In the genomic region with DNA sequence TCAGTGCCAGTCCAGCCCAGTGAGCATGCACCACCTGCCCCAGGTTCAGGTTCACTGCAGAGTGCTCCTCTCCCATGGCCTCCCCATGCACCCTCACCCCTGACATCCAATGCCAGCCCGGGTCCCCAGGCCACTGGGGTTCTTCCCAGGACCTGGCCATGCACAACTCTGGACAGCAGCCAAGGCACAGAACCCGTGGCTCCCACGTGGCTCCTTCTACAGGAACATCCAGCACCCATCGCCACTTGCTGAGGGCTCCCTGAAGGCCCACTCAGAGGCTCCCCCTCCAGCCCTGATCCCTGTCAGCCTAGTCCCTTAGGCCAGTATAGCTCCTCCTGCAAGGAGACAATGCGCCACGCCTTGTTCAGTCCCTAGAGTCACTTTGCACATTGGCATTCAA, we compare ENCODE assay signal across 33 cellular contexts.
A peak's percentile ranks its signal among the peaks of the same experiment; 100 is the strongest.
DNase-seq lines count a peak whose midpoint lies in the region; ATAC-seq and TF ChIP-seq lines count a peak whose summit lies in the region.
"Had no signal": no experiment of that assay in that cellular context is flagged by ENCODE, and none has a peak within 500 bp of the region (broad histone marks: within the 10 kb centered on the region; RNA-seq: fewer than 3 reads in every experiment).

No MANE protein-coding gene starts in this region.

- no peak overlapping the region for H2BK12ac ChIP-seq in neuronal stem cell (ENCODE audit: low read length)

- no TSS peak for BruUV-seq in A673 (replicated peaks; lab: Mats Ljungman, UMichigan)

- H3K36me3 ChIP-seq in endodermal cell (ENCODE audit: control insufficient read depth, insufficient read depth, low read length) (no peaks in the 10 kb centered on the region), neuronal stem cell (replicated peaks in 1 of 2; ENCODE audit: control insufficient read depth in 2 of 2, insufficient read depth in 2 of 2, low read length in 2 of 2) (no peaks in the 10 kb centered on the region), vagina (no peaks in the 10 kb centered on the region), A673 (ENCODE audit: insufficient read depth, low read length, poor library complexity, severe bottlenecking) (no peaks in the 10 kb centered on the region)
- H3K36me3 ChIP-seq: BE2C; BLaER1; BLaER1 treated with 17β-estradiol and CSF1 and Interleukin-3, amounts not matched to agents 10 nM and 100 nM had no signal

- H3K79me1 ChIP-seq in neuronal stem cell (ENCODE audit: low read depth, low read length): no peaks in the 10 kb centered on the region

- H3K23ac ChIP-seq in neuronal stem cell (ENCODE audit: low read depth, low read length, poor library complexity): no peak overlapping the region

- DNase-seq in coronary artery (ENCODE audit: low spot score) (peak; percentile 68), endodermal cell (peak; percentile 17), neuronal stem cell (ENCODE audit: low spot score) (no peak), sciatic nerve (ENCODE audit: low spot score) (no peak), vagina (ENCODE audit: extremely low spot score in 2 of 2) (no peak), A673 (ENCODE audit: low spot score) (no peak)
- DNase-seq: 8988T; ACHN; AML-193; BE2C; C1 segment of cervical spinal cord; Caco-2; Calu3; CD4-positive, alpha-beta memory T cell; CD4-positive, alpha-beta T cell; CD4-positive, CD25-positive, alpha-beta regulatory T cell; CD8-positive, alpha-beta memory T cell; CD8-positive, alpha-beta T cell; COR-L47; DMS 273 treated with DMSO at 0.1 percent for 48 hours; DMS153; DMS53; DMS79; DMS79 treated with DMSO at 0.1 percent for 48 hours; DND-41; EL had no signal

- H3K27me3 Mint-ChIP-seq in endodermal cell (ENCODE audit: insufficient read depth): peaks cover 6% of the 10 kb centered on the region
- H3K27me3 Mint-ChIP-seq: B cell; CD4-positive, alpha-beta memory T cell; CD4-positive, alpha-beta T cell; CD4-positive, CD25-positive, alpha-beta regulatory T cell; CD8-positive, alpha-beta memory T cell had no signal

- H4K8ac ChIP-seq in neuronal stem cell (ENCODE audit: low read depth, low read length): no peak overlapping the region

- H3K4ac ChIP-seq in neuronal stem cell (ENCODE audit: low read length): no peak overlapping the region

- TF ChIP-seq CTCF in coronary artery (IDR thresholded peaks at IDR 0.05): no peak
- TF ChIP-seq CTCF in endodermal cell (conservative IDR thresholded peaks at IDR 0.05): no peak
- no peak for TF ChIP-seq CTCF in vagina (IDR thresholded peaks at IDR 0.05)
- no peak for TF ChIP-seq CTCF in A673 (conservative IDR thresholded peaks at IDR 0.05; ENCODE audit: low read depth, low read length)

- H3K27me3 ChIP-seq in endodermal cell (ENCODE audit: control insufficient read depth, insufficient read depth, low read length, poor library complexity, severe bottlenecking) (no peaks in the 10 kb centered on the region), neuronal stem cell (ENCODE audit: control insufficient read depth in 3 of 3, insufficient read depth in 3 of 3, low read depth in 1 of 3, low read length in 3 of 3) (no peaks in the 10 kb centered on the region), vagina (no peaks in the 10 kb centered on the region), A673 (replicated peaks; ENCODE audit: insufficient read depth, low read depth, low read length, poor library complexity) (no peaks in the 10 kb centered on the region)
- H3K27me3 ChIP-seq: BE2C, BLaER1 had no signal

- H2BK15ac ChIP-seq in neuronal stem cell (ENCODE audit: low read length): peak overlapping the region; percentile 35

- H2AK5ac ChIP-seq in neuronal stem cell (ENCODE audit: low read depth, low read length): peak overlapping the region; percentile 35

- H3K4me1 Mint-ChIP-seq in endodermal cell: no peaks in the 10 kb centered on the region
- H3K4me1 Mint-ChIP-seq: B cell; CD14-positive monocyte; CD4-positive, alpha-beta memory T cell; CD4-positive, CD25-positive, alpha-beta regulatory T cell; CD8-positive, alpha-beta memory T cell had no signal

- H2BK120ac ChIP-seq in neuronal stem cell (ENCODE audit: low read depth, low read length): peak overlapping the region; percentile 52

- 92 to 100% methylated on average over 2 to 6 of the region's 6 CpGs for WGBS in endodermal cell (ENCODE audit: insufficient coverage in 1 of 2, insufficient read length in 1 of 2), 2 experiments
- WGBS in neuronal stem cell (ENCODE audit: extremely low coverage in 2 of 2, insufficient read length in 2 of 2, insufficient replicate concordance in 1 of 2), 2 donors: no CpG with 5 or more reads among the region's 6 CpGs

- intact Hi-C loops in sciatic nerve (cut with DNase I): no loop called here
- intact Hi-C loops in vagina (cut with DNase I): no loop called here
- intact Hi-C loops in A673 (cut with micrococcal nuclease; ENCODE audit: unreplicated experiment): no loop called here

- no peaks in the 10 kb centered on the region for H3K36me3 Mint-ChIP-seq in endodermal cell (ENCODE audit: low read depth)
- H3K36me3 Mint-ChIP-seq: CD14-positive monocyte; CD4-positive, alpha-beta memory T cell; CD4-positive, CD25-positive, alpha-beta regulatory T cell; CD8-positive, alpha-beta memory T cell; CD8-positive, alpha-beta T cell had no signal

- POLR2A ChIA-PET in A673 (lab: Charles Lee; ENCODE audit: low non-redundant PET): no interaction called here

- no peak overlapping the region for H3K27ac Mint-ChIP-seq in endodermal cell
- H3K27ac Mint-ChIP-seq: B cell; CD4-positive, alpha-beta memory T cell; CD4-positive, alpha-beta T cell; CD4-positive, CD25-positive, alpha-beta regulatory T cell; CD8-positive, alpha-beta memory T cell; CD8-positive, alpha-beta T cell had no signal

- no peak overlapping the region for H2BK5ac ChIP-seq in neuronal stem cell (ENCODE audit: low read length)

- no peaks in the 10 kb centered on the region for H3K9me3 ChIP-seq in endodermal cell (ENCODE audit: control insufficient read depth, low read length)
- H3K9me3 ChIP-seq in neuronal stem cell (replicated peaks in 1 of 2; ENCODE audit: control insufficient read depth in 2 of 2, insufficient read depth in 1 of 2, low read depth in 1 of 2, low read length in 2 of 2): peaks cover 0 to 3% of the 10 kb centered on the region in 2 donors
- H3K9me3 ChIP-seq in vagina: no peaks in the 10 kb centered on the region
- H3K9me3 ChIP-seq in A673 (ENCODE audit: low read depth, low read length, poor library complexity, severe bottlenecking): peaks cover 28% of the 10 kb centered on the region
- H3K9me3 ChIP-seq: A549, BE2C, Caco-2 had no signal

- H3K14ac ChIP-seq in neuronal stem cell (ENCODE audit: low read length): no peak overlapping the region

- H3K9ac ChIP-seq in endodermal cell (ENCODE audit: extremely low read depth, low read length, poor library complexity, severe bottlenecking): no peak overlapping the region
- no peak overlapping the region for H3K9ac ChIP-seq in neuronal stem cell (ENCODE audit: low read depth, low read length, poor library complexity)
- H3K9ac ChIP-seq: BLaER1; BLaER1 treated with 17β-estradiol and CSF1 and Interleukin-3, amounts not matched to agents 10 nM and 100 nM had no signal

- no peak for TF ChIP-seq POLR2A in vagina (IDR thresholded peaks at IDR 0.05)

- no peaks in the 10 kb centered on the region for H3K4me1 ChIP-seq in endodermal cell (ENCODE audit: control insufficient read depth, insufficient read depth, low read length)
- peaks cover 3 to 4% of the 10 kb centered on the region in 2 donors for H3K4me1 ChIP-seq in neuronal stem cell (ENCODE audit: control insufficient read depth in 2 of 2, insufficient read depth in 1 of 2, low read depth in 1 of 2, low read length in 2 of 2)
- H3K4me1 ChIP-seq in vagina: no peaks in the 10 kb centered on the region
- no peaks in the 10 kb centered on the region for H3K4me1 ChIP-seq in A673 (ENCODE audit: insufficient read depth, low read length, poor library complexity, severe bottlenecking)
- H3K4me1 ChIP-seq: A549, BE2C, Caco-2 had no signal

- peak overlapping the region; percentile 52 for H3K18ac ChIP-seq in neuronal stem cell (ENCODE audit: low read length)

- H3K27ac ChIP-seq in coronary artery (no peak overlapping the region), endodermal cell (ENCODE audit: low read depth, low read length) (no peak overlapping the region), neuronal stem cell (replicated peaks; ENCODE audit: low read length) (no peak overlapping the region), vagina (no peak overlapping the region), A673 (ENCODE audit: low read depth, low read length, poor library complexity, severe bottlenecking) (no peak overlapping the region)
- H3K27ac ChIP-seq: 22Rv1; A549; BLaER1; BLaER1 treated with 17β-estradiol and CSF1 and Interleukin-3, amounts not matched to agents 10 nM and 100 nM; C4-2B had no signal

- no peaks in the 10 kb centered on the region for H3K9me3 Mint-ChIP-seq in endodermal cell
- H3K9me3 Mint-ChIP-seq: CD8-positive, alpha-beta T cell had no signal

- H3K4me2 ChIP-seq in neuronal stem cell (ENCODE audit: insufficient read depth, low read length, poor library complexity, severe bottlenecking): no peak overlapping the region
- H3K4me2 ChIP-seq: A549; BLaER1; BLaER1 treated with 17β-estradiol and CSF1 and Interleukin-3, amounts not matched to agents 10 nM and 100 nM had no signal

- no peak overlapping the region for H3K4me3 Mint-ChIP-seq in endodermal cell
- H3K4me3 Mint-ChIP-seq: B cell; CD14-positive monocyte; CD4-positive, alpha-beta memory T cell; CD4-positive, alpha-beta T cell; CD4-positive, CD25-positive, alpha-beta regulatory T cell; CD8-positive, alpha-beta memory T cell; CD8-positive, alpha-beta T cell had no signal

- no peak for ATAC-seq in sciatic nerve
- ATAC-seq: A549; CD8-positive, alpha-beta T cell had no signal

- CTCF ChIA-PET in A673 (lab: Charles Lee): no interaction called here

- H2AFZ ChIP-seq in neuronal stem cell (ENCODE audit: low read length): no peak overlapping the region

- H4K91ac ChIP-seq in neuronal stem cell (ENCODE audit: low read depth, low read length, poor library complexity): no peak overlapping the region

- H3K4me3 ChIP-seq in coronary artery: no peak overlapping the region
- no peak overlapping the region for H3K4me3 ChIP-seq in endodermal cell (ENCODE audit: low read length)
- no peak overlapping the region for H3K4me3 ChIP-seq in neuronal stem cell (ENCODE audit: low read length in 2 of 2)
- no peak overlapping the region for H3K4me3 ChIP-seq in vagina
- H3K4me3 ChIP-seq in A673 (ENCODE audit: low read depth, low read length, poor library complexity, severe bottlenecking): no peak overlapping the region
- H3K4me3 ChIP-seq: A549; BLaER1; BLaER1 treated with 17β-estradiol and CSF1 and Interleukin-3, amounts not matched to agents 10 nM and 100 nM had no signal

Comparison
In these comparisons a context has a peak if more than half of its experiments do, and no peak if none do; other contexts are left out.
1. DNase-seq: peak in coronary artery (single experiment) and endodermal cell (single experiment); none in neuronal stem cell (single experiment), sciatic nerve (single experiment), vagina (0 of 2) and A673 (single experiment).